In genomic region chr3:105916767-105917166, GRCh38 we compare ENCODE assay signal across 30 cellular contexts.
"Had no signal": no experiment of that assay in that cellular context is flagged by ENCODE, and none has a peak within 500 bp of the region (broad histone marks: within the 10 kb centered on the region; RNA-seq: fewer than 3 reads in every experiment).

No MANE protein-coding gene starts in this region.

- H3K27ac Mint-ChIP-seq: natural killer cell; nephron; neural progenitor cell; progenitor cell of endocrine pancreas; stimulated activated memory B cell treated with anti-CD40 and anti-IgM and Interleukin-4, amounts not matched to agents 10 μg/mL and 1 μg/mL and 100 μg/mL, for 72 hours; stimulated activated naive CD8-positive, alpha-beta T cell treated with anti-CD3 and anti-CD28 coated beads, Interleukin-15, amount 100 ng/mL, for 72 hours; type B pancreatic cell had no signal

- ATAC-seq: natural killer cell; psoas muscle; right cardiac atrium; sciatic nerve; stimulated activated memory B cell treated with anti-CD40 and anti-IgM and Interleukin-4, amounts not matched to agents 10 μg/mL and 1 μg/mL and 100 μg/mL, for 72 hours; stimulated activated naive CD8-positive, alpha-beta T cell treated with anti-CD3 and anti-CD28 coated beads, Interleukin-15, amount 100 ng/mL, for 72 hours; stimulated activated naive CD8-positive, alpha-beta T cell treated with anti-CD3 and anti-CD28 coated beads, Interleukin-15, Interleukin-2, amounts not matched to agents 100 U/mL and 50 U/mL, for 24 hours; upper lobe of right lung had no signal

- H3K4me1 ChIP-seq: neural progenitor cell, parathyroid adenoma, psoas muscle, spleen, suprapubic skin, testis, tibial artery, transverse colon, upper lobe of right lung, uterus had no signal

- H3K27me3 ChIP-seq: neural progenitor cell, ovary, spleen, suprapubic skin, testis, tibial artery, transverse colon, upper lobe of right lung, uterus had no signal

- H3K4me3 ChIP-seq: neural progenitor cell, ovary, psoas muscle, skin epidermis, smooth muscle cell, spleen, suprapubic skin, testis, tibial artery, transverse colon, upper lobe of right lung, uterus had no signal

- H3K36me3 Mint-ChIP-seq: neural progenitor cell, type B pancreatic cell had no signal

- H3K36me3 ChIP-seq: neural progenitor cell, ovary, spleen, suprapubic skin, tibial artery, transverse colon, upper lobe of right lung, uterus had no signal

- H3K4me2 ChIP-seq: neural progenitor cell, smooth muscle cell had no signal

- H3K9me3 ChIP-seq: ovary, suprapubic skin, testis, upper lobe of right lung, uterus had no signal

- H3K9ac ChIP-seq: neural progenitor cell, parathyroid adenoma had no signal

- H3K79me2 ChIP-seq: parathyroid adenoma had no signal

- H3K4me3 Mint-ChIP-seq: natural killer cell; nephron; neural progenitor cell; stimulated activated memory B cell treated with anti-CD40 and anti-IgM and Interleukin-4, amounts not matched to agents 10 μg/mL and 1 μg/mL and 100 μg/mL, for 72 hours; stimulated activated naive CD8-positive, alpha-beta T cell treated with anti-CD3 and anti-CD28 coated beads, Interleukin-15, amount 100 ng/mL, for 72 hours; type B pancreatic cell had no signal

- DNase-seq: natural killer cell; occipital lobe; ovary; psoas muscle; right cardiac atrium; spleen; stimulated activated CD4-positive, alpha-beta T cell treated with anti-CD3 and anti-CD28 coated beads, Interleukin-12 subunit alpha, Interleukin-12 subunit beta, amount 100 ng/mL, for 4 hours; stimulated activated CD4-positive, alpha-beta T cell treated with anti-CD3 and anti-CD28 coated beads, Interleukin-1b, Interleukin-23, amount 100 ng/mL, for 48 hours; stimulated activated CD4-positive, alpha-beta T cell treated with anti-CD3 and anti-CD28 coated beads, Interleukin-4, amount 100 ng/mL, for 1 hour; stimulated activated CD4-positive, alpha-beta T cell treated with anti-CD3 and anti-CD28 coated beads, Interleukin-4, amount 100 ng/mL, for 4 hours; stimulated activated CD8-positive, alpha-beta memory T cell treated with anti-CD3 and anti-CD28 coated beads, Interleukin-4, amount 100 ng/mL, for 48 hours; stimulated activated naive CD4-positive, alpha-beta T cell; stimulated activated naive CD8-positive, alpha-beta T cell treated with anti-CD3 and anti-CD28 coated beads, Interleukin-15, amount 100 ng/mL, for 72 hours; stimulated activated naive CD8-positive, alpha-beta T cell treated with anti-CD3 and anti-CD28 coated beads, Interleukin-15, Interleukin-2, amounts not matched to agents 100 U/mL and 50 U/mL, for 24 hours; substantia nigra; testis; tibial artery; transverse colon; upper lobe of right lung; uterus had no signal

- H3K27me3 Mint-ChIP-seq: progenitor cell of endocrine pancreas; stimulated activated memory B cell treated with anti-CD40 and anti-IgM and Interleukin-4, amounts not matched to agents 10 μg/mL and 1 μg/mL and 100 μg/mL, for 72 hours; stimulated activated naive CD8-positive, alpha-beta T cell treated with anti-CD3 and anti-CD28 coated beads, Interleukin-15, amount 100 ng/mL, for 72 hours; type B pancreatic cell had no signal

- H2AFZ ChIP-seq: neural progenitor cell, parathyroid adenoma had no signal

- H3K27ac ChIP-seq: neural progenitor cell, ovary, parathyroid adenoma, psoas muscle, skin epidermis, spleen, suprapubic skin, testis, tibial artery, transverse colon, upper lobe of right lung, uterus had no signal

- H3K4me1 Mint-ChIP-seq: nephron; neural progenitor cell; stimulated activated memory B cell treated with anti-CD40 and anti-IgM and Interleukin-4, amounts not matched to agents 10 μg/mL and 1 μg/mL and 100 μg/mL, for 72 hours had no signal
